ENCODE assay signal across 22 cellular contexts in genomic region chr20:34732523-34732922, GRCh38.
"Had no signal": no experiment of that assay in that cellular context is flagged by ENCODE, and none has a peak within 500 bp of the region (broad histone marks: within the 10 kb centered on the region; RNA-seq: fewer than 3 reads in every experiment).

No MANE protein-coding gene starts in this region.

- DNase-seq: Kasumi-1, MM.1S, NCI-H1092 treated with DMSO at 0.1 percent for 48 hours, NCI-H1436, NCI-H187, NCI-H2029, NCI-H2081 treated with DMSO at 0.1 percent for 48 hours, NCI-H2171, NCI-H226, NCI-H446, NCI-H510A, NCI-H524 treated with DMSO at 0.1 percent for 48 hours, NCI-H69, NCI-H774, RPMI8226, SHP77 treated with DMSO at 0.1 percent for 48 hours, SJCRH30 had no signal

- H3K27ac ChIP-seq: HL-60, KMS-11, SJCRH30 had no signal

- H3K4me3 ChIP-seq: K562, SJCRH30 had no signal

- H3K27me3 ChIP-seq: SJCRH30 had no signal

- H3K4me1 ChIP-seq: SJCRH30 had no signal

- H3K9me3 Mint-ChIP-seq: IgD-negative memory B cell had no signal

- H3K4me3 Mint-ChIP-seq: IgD-negative memory B cell had no signal

- H3K27me3 Mint-ChIP-seq: IgD-negative memory B cell had no signal

- ATAC-seq: K562, SK-N-SH treated with all-trans-retinoic acid at 6 μM for 48 hours had no signal

- H3K9me3 ChIP-seq: SJCRH30 had no signal
